In genomic region chr6:6694368-6694780, GRCh38 we compare ENCODE assay signal across 12 cellular contexts.
DNase-seq lines count a peak whose midpoint lies in the region; TF ChIP-seq lines count a peak whose summit lies in the region.
"Had no signal": no experiment of that assay in that cellular context is flagged by ENCODE, and none has a peak within 500 bp of the region (broad histone marks: within the 10 kb centered on the region; RNA-seq: fewer than 3 reads in every experiment).

No MANE protein-coding gene starts in this region.

- H3K9ac ChIP-seq in Karpas-422 (ENCODE audit: low read length) (no peak overlapping the region), duodenal mucosa (ENCODE audit: low read depth in 1 of 2, low read length in 2 of 2) (peak overlapping the region in 1 of 2 donors; percentile 72), mucosa of rectum (ENCODE audit: low read depth in 1 of 2, low read length in 2 of 2) (peak overlapping the region; percentile 60), neural progenitor cell (no peak overlapping the region)

- H3K36me3 ChIP-seq in Karpas-422 (ENCODE audit: insufficient read depth, low read length) = no peaks in the 10 kb centered on the region
- H3K36me3 ChIP-seq in duodenal mucosa (ENCODE audit: control insufficient read depth in 1 of 2, insufficient read depth in 2 of 2, low read length in 2 of 2) = no peaks in the 10 kb centered on the region
- H3K36me3 ChIP-seq in mucosa of rectum (ENCODE audit: control insufficient read depth in 2 of 2, insufficient read depth in 2 of 2, low read length in 2 of 2) = no peaks in the 10 kb centered on the region
- H3K36me3 ChIP-seq in BE2C = no peaks in the 10 kb centered on the region
- H3K36me3 ChIP-seq in neural progenitor cell = no peaks in the 10 kb centered on the region

- H3K79me2 ChIP-seq in Karpas-422 (ENCODE audit: low read length) = no peaks in the 10 kb centered on the region
- no peaks in the 10 kb centered on the region for H3K79me2 ChIP-seq in neural progenitor cell (ENCODE audit: low read depth)

- H3K9me3 Mint-ChIP-seq in neural progenitor cell = peaks cover 11% of the 10 kb centered on the region

- H2AFZ ChIP-seq in Karpas-422 (ENCODE audit: low read length) = peak overlapping the region; percentile 39; the same call in 1 of the 2 replicates
- H2AFZ ChIP-seq in neural progenitor cell (replicated peaks) = no peak overlapping the region

- H3K9me3 ChIP-seq in Karpas-422 (ENCODE audit: low read length) (no peaks in the 10 kb centered on the region), duodenal mucosa (ENCODE audit: control insufficient read depth in 1 of 2, low read length in 2 of 2) (peaks cover 8 to 16% of the 10 kb centered on the region in 2 donors), mucosa of rectum (ENCODE audit: control insufficient read depth in 2 of 2, low read length in 2 of 2) (peaks cover 5 to 7% of the 10 kb centered on the region in 2 donors), BE2C (no peaks in the 10 kb centered on the region), neural progenitor cell (ENCODE audit: low read depth) (no peaks in the 10 kb centered on the region)
- H3K9me3 ChIP-seq: body of pancreas had no signal

- no peak overlapping the region for H3K4me3 Mint-ChIP-seq in neural progenitor cell
- H3K4me3 Mint-ChIP-seq: stimulated activated naive CD8-positive, alpha-beta T cell treated with anti-CD3 and anti-CD28 coated beads, Interleukin-15, amount 100 ng/mL, for 72 hours had no signal

- in situ Hi-C loops in GM13976 (cut with MboI; ENCODE audit: low sequenced_read_pairs, unreplicated experiment) = loop anchor here (25.0 kb wide), 2 partner anchors 543 to 918 kb away; no protein-coding TSS in a partner anchor

- no peaks in the 10 kb centered on the region for H3K9me2 ChIP-seq in Karpas-422 (replicated peaks; ENCODE audit: insufficient read depth, low read length)

- DNase-seq in DMS 273 (lab: John Stamatoyannopoulos, UW; ENCODE audit: unreplicated experiment) (peak; percentile 79), Karpas-422 (peak; percentile 46), BE2C (no peak), NCI-H82 treated with DMSO at 0.1 percent for 48 hours (lab: John Stamatoyannopoulos, UW; ENCODE audit: unreplicated experiment) (no peak), GM13976 (ENCODE audit: low spot score) (no peak), neural progenitor cell (ENCODE audit: low spot score) (no peak)
- DNase-seq: C1 segment of cervical spinal cord; NCI-H1436; stimulated activated naive CD8-positive, alpha-beta T cell treated with anti-CD3 and anti-CD28 coated beads, Interleukin-15, amount 100 ng/mL, for 72 hours had no signal

- H3K4me2 ChIP-seq in Karpas-422 (ENCODE audit: low read depth, low read length, poor library complexity, severe bottlenecking) = no peak overlapping the region
- H3K4me2 ChIP-seq in neural progenitor cell = no peak overlapping the region

- no peak for TF ChIP-seq CTCF in BE2C (IDR thresholded peaks at IDR 0.05; ENCODE audit: low read depth, low read length)
- no peak for TF ChIP-seq CTCF in GM13976 (IDR thresholded peaks at IDR 0.05; ENCODE audit: borderline replicate concordance, control extremely low read depth, extremely low read depth, insufficient read depth, missing control alignments)
- TF ChIP-seq CTCF in neural progenitor cell (IDR thresholded peaks at IDR 0.05) = no peak

- peaks cover 7% of the 10 kb centered on the region for H3F3A ChIP-seq in neural progenitor cell (ENCODE audit: low read depth)

- no peaks in the 10 kb centered on the region for H3K4me1 ChIP-seq in Karpas-422 (ENCODE audit: low read length)
- peaks cover 37 to 58% of the 10 kb centered on the region in 2 donors for H3K4me1 ChIP-seq in duodenal mucosa (ENCODE audit: control insufficient read depth in 1 of 2, insufficient read depth in 2 of 2, low read length in 2 of 2)
- peaks cover 53 to 58% of the 10 kb centered on the region in 2 donors for H3K4me1 ChIP-seq in mucosa of rectum (ENCODE audit: control insufficient read depth in 2 of 2, insufficient read depth in 2 of 2, low read length in 2 of 2)
- no peaks in the 10 kb centered on the region for H3K4me1 ChIP-seq in BE2C
- H3K4me1 ChIP-seq in neural progenitor cell = peaks cover 16% of the 10 kb centered on the region

- H3K4me3 ChIP-seq in Karpas-422 (ENCODE audit: low read length) (no peak overlapping the region), duodenal mucosa (ENCODE audit: low read depth in 1 of 2, low read length in 2 of 2) (peak overlapping the region in 1 of 2 donors; percentile 17), mucosa of rectum (ENCODE audit: low read length in 2 of 2) (peak overlapping the region in 1 of 2 donors; percentile 46), BE2C (ENCODE audit: low read depth, low read length) (no peak overlapping the region), neural progenitor cell (no peak overlapping the region)
- H3K4me3 ChIP-seq: body of pancreas had no signal

- H4K20me1 ChIP-seq in Karpas-422 (ENCODE audit: insufficient read depth, low read depth, low read length) (no peaks in the 10 kb centered on the region), neural progenitor cell (ENCODE audit: low read depth) (no peaks in the 10 kb centered on the region)

- peaks cover 17% of the 10 kb centered on the region for H3K4me1 Mint-ChIP-seq in neural progenitor cell

- no peaks in the 10 kb centered on the region for H3K27me3 ChIP-seq in Karpas-422 (ENCODE audit: low read length)
- H3K27me3 ChIP-seq in duodenal mucosa (ENCODE audit: control insufficient read depth in 1 of 2, insufficient read depth in 2 of 2, low read length in 2 of 2) = no peaks in the 10 kb centered on the region
- no peaks in the 10 kb centered on the region for H3K27me3 ChIP-seq in mucosa of rectum (ENCODE audit: control insufficient read depth in 2 of 2, insufficient read depth in 2 of 2, low read length in 2 of 2)
- no peaks in the 10 kb centered on the region for H3K27me3 ChIP-seq in BE2C
- no peaks in the 10 kb centered on the region for H3K27me3 ChIP-seq in neural progenitor cell
- H3K27me3 ChIP-seq: body of pancreas had no signal

- no peaks in the 10 kb centered on the region for H3K36me3 Mint-ChIP-seq in neural progenitor cell

- H3K27me3 Mint-ChIP-seq in neural progenitor cell (ENCODE audit: insufficient read depth, low read depth) = peaks cover 4% of the 10 kb centered on the region

- no peak overlapping the region for H3K27ac Mint-ChIP-seq in neural progenitor cell
- H3K27ac Mint-ChIP-seq: stimulated activated naive CD8-positive, alpha-beta T cell treated with anti-CD3 and anti-CD28 coated beads, Interleukin-15, amount 100 ng/mL, for 72 hours had no signal

- no peak overlapping the region for H3K27ac ChIP-seq in Karpas-422 (ENCODE audit: low read length)
- H3K27ac ChIP-seq in duodenal mucosa (ENCODE audit: low read depth, low read length) = peak overlapping the region; percentile 43
- peak overlapping the region; percentile 85 to 90 for H3K27ac ChIP-seq in mucosa of rectum (ENCODE audit: low read depth in 2 of 2, low read length in 2 of 2)
- no peak overlapping the region for H3K27ac ChIP-seq in neural progenitor cell
- H3K27ac ChIP-seq: body of pancreas had no signal

Comparison
In these comparisons a context has a peak if more than half of its experiments do, and no peak if none do; other contexts are left out.
1. DNase-seq: peak in DMS 273 (single experiment) and Karpas-422 (single experiment); none in BE2C (single experiment), NCI-H82 treated with DMSO at 0.1 percent for 48 hours (single experiment), GM13976 (single experiment) and neural progenitor cell (single experiment).
2. H3K27ac ChIP-seq: peak in duodenal mucosa (single experiment) and mucosa of rectum (2 of 2); none in Karpas-422 (single experiment) and neural progenitor cell (single experiment).
3. H3K9ac ChIP-seq: peak in mucosa of rectum (2 of 2); none in Karpas-422 (single experiment) and neural progenitor cell (single experiment).